In genomic region chr20:46648903-46649649, GRCh38 we compare ENCODE assay signal across 19 cellular contexts. TPM values are rescaled to one million over a fixed set of nuclear protein-coding genes. Genes with fewer than 3 reads are reported as not detected.
DNase-seq lines count a peak whose midpoint lies in the region; ATAC-seq and TF ChIP-seq lines count a peak whose summit lies in the region.
"Had no signal": no experiment of that assay in that cellular context is flagged by ENCODE, and none has a peak within 500 bp of the region (broad histone marks: within the 10 kb centered on the region; RNA-seq: fewer than 3 reads in every experiment).

No MANE protein-coding gene starts in this region.

- H3K27me3 ChIP-seq in layer of hippocampus (ENCODE audit: control insufficient read depth, insufficient read depth, low read length) = no peaks in the 10 kb centered on the region

- no peak for TF ChIP-seq CTCF in coronary artery (IDR thresholded peaks at IDR 0.05)

- peak; percentile 67 for DNase-seq in DMS53 (lab: John Stamatoyannopoulos, UW)
- peak; percentile 27 for DNase-seq in MV-4-11 (lab: John Stamatoyannopoulos, UW)
- DNase-seq in SW480 (ENCODE audit: low spot score) = peak; percentile 11
- DNase-seq in NCI-H1105 treated with DMSO at 0.1 percent for 48 hours (lab: John Stamatoyannopoulos, UW) = no peak
- DNase-seq in left cardiac atrium = no peak
- no peak for DNase-seq in coronary artery (ENCODE audit: low spot score)
- DNase-seq: activated CD4-positive, alpha-beta T cell treated with anti-CD3 and anti-CD28 coated beads, Interleukin-2, amount 50 U/mL, for 4 hours; activated naive CD8-positive, alpha-beta T cell treated with anti-CD3 and anti-CD28 coated beads for 36 hours; activated T-cell treated with anti-CD3 and anti-CD28 coated beads, Interleukin-2, amount 50 U/mL, for 24 hours; effector memory CD8-positive, alpha-beta T cell; stimulated activated CD4-positive, alpha-beta T cell treated with anti-CD3 and anti-CD28 coated beads, Interleukin-4, amount 100 ng/mL, for 1 hour; trophoblast cell had no signal

- intact Hi-C loops in left cardiac atrium (cut with DNase I) = no loop called here

- ATAC-seq in HG03469 (IDR thresholded peaks at IDR 0.05; ENCODE audit: unreplicated experiment) = no peak
- no peak for ATAC-seq in left cardiac atrium
- ATAC-seq: effector memory CD8-positive, alpha-beta T cell; Right ventricle myocardium inferior had no signal

- H3K27ac ChIP-seq in layer of hippocampus (ENCODE audit: low read depth, low read length) = peak overlapping the region; percentile 62
- H3K27ac ChIP-seq in coronary artery = no peak overlapping the region
- H3K27ac ChIP-seq: cardiac muscle cell had no signal

- H3K4me3 ChIP-seq in coronary artery = no peak overlapping the region
- H3K4me3 ChIP-seq: cardiac muscle cell had no signal

RNA-seq across cellular contexts. Expression of gene SLC13A3, which starts 2.2 kb away (rescaled TPM):
- total RNA-seq in left cardiac atrium = 1 to 10 TPM in 1 of 2 donors, under 1 TPM in 1; 0.71 to 2.5 TPM
- total RNA-seq: activated naive CD8-positive, alpha-beta T cell treated with anti-CD3 and anti-CD28 coated beads for 36 hours; lung microvascular endothelial cell; NCI-H460; T-helper 2 cell treated with Interferon-gamma antibody and Interleukin-4, amounts not matched to agents 100 ng/mL and 5 ng/mL, for 36 hours had no signal

RNA-seq across cellular contexts. Expression of gene TP53RK, which starts 40.2 kb away (rescaled TPM):
- total RNA-seq in left cardiac atrium = 1 to 10 TPM; 6.8 to 9.7 TPM

Comparison
In these comparisons a context has a peak if more than half of its experiments do, and no peak if none do; other contexts are left out.
1. DNase-seq: peak in DMS53 (single experiment), MV-4-11 (single experiment) and SW480 (single experiment); none in NCI-H1105 treated with DMSO at 0.1 percent for 48 hours (single experiment), left cardiac atrium (single experiment) and coronary artery (single experiment).